4 cellular contexts compared by ENCODE assay signal in genomic region chr12:8805487-8805886, GRCh38. TPM values are rescaled to one million over a fixed set of nuclear protein-coding genes. Genes with fewer than 3 reads are reported as not detected.
"Had no signal": no experiment of that assay in that cellular context is flagged by ENCODE, and none has a peak within 500 bp of the region (broad histone marks: within the 10 kb centered on the region; RNA-seq: fewer than 3 reads in every experiment).

No MANE protein-coding gene starts in this region.

RNA-seq across cellular contexts. Expression of gene A2ML1, which starts 16.9 kb away (rescaled TPM):
- total RNA-seq: M059J, Right ventricle myocardium superior, SJSA1 had no signal
- polyA plus RNA-seq: IgD-negative memory B cell had no signal
